In the genomic region with DNA sequence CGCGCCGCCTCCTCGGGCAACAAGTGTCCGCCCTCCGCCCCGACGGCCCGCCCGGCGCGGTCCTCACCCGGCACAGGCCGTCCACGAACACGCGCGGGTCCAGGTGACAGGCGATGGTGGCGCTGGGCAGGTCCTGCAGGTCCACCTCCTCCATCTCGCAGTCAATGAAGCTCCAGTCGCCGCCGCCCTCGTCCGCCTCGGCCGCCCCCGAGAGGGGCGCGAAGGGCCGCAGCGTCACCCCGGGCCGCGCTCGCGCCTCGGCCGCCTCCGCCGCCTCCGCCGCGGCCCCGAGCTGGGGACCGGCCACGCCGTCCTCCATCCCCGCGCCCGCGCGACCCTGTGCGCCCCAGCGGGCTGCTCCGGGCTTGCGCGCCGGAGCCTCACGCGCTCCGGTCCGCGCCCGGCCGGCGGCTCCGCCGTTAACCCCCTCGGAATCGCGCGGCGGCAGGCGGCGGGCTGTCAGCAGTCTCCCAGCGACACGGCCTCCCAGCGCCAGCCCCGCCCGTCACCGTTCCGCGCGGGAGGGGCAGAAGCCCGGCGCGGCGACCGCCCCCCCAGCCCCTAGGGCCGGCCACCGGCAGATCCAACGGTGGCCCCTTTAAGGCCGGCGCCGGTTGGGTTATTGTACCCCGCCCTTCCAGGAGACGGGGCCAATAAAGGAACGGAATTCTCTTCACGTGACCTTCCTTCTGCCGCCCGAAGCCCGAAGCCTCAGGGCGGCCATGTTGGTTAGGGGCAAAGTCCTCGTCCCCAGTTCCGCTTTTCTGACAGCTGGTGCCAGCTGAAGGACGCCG, we compare ENCODE assay signal across 8 cellular contexts. TPM values are rescaled to one million over a fixed set of nuclear protein-coding genes. Genes with fewer than 3 reads are reported as not detected.
DNase-seq lines count a peak whose midpoint lies in the region; ATAC-seq, FAIRE-seq and TF ChIP-seq lines count a peak whose summit lies in the region.

A gene (minus strand): TSS at position 421 of the 794 bp plus-strand sequence. CDS start 102 bp downstream, at position 319.

- peak within 1 kb of the TSS; percentile 27; the same call in 1 of the 2 replicates for H3K9ac ChIP-seq in HUES64 (ENCODE audit: low read depth, low read length)
- H3K9ac ChIP-seq in OCI-LY3 (ENCODE audit: low read length) = peak within 1 kb of the TSS; percentile 31; the same call in 1 of the 2 replicates

- WGBS in HUES64 = under 1% methylated on average over 109 of the region's 109 CpGs

- no peaks in the 10 kb centered on the region for H3K36me3 ChIP-seq in HUES64 (ENCODE audit: insufficient read depth, low read length)
- no peaks in the 10 kb centered on the region for H3K36me3 ChIP-seq in OCI-LY3 (replicated peaks; ENCODE audit: low read depth, low read length)

- H3K27me3 Mint-ChIP-seq in endothelial cell (ENCODE audit: unreplicated experiment) = peaks cover 19% of the 10 kb centered on the region
- peaks cover 66% of the 10 kb centered on the region for H3K27me3 Mint-ChIP-seq in mesothelial cell of epicardium (ENCODE audit: low read depth)

- peak within 1 kb of the TSS; percentile 86 for H3K4me2 ChIP-seq in OCI-LY3 (ENCODE audit: low read length)

- TF ChIP-seq CTCF in D721Med (IDR thresholded peaks at IDR 0.05; ENCODE audit: insufficient read depth, missing control alignments) (no peak), OCI-LY3 (IDR thresholded peaks at IDR 0.05; ENCODE audit: low read depth, low read length) (no peak), endothelial cell (IDR thresholded peaks at IDR 0.05; ENCODE audit: unreplicated experiment) (no peak), mesothelial cell of epicardium (IDR thresholded peaks at IDR 0.05; ENCODE audit: unreplicated experiment) (no peak)

- H3K4me1 ChIP-seq in HUES64 (ENCODE audit: insufficient read depth, low read length) (no peaks in the 10 kb centered on the region), OCI-LY3 (ENCODE audit: low read length) (no peaks in the 10 kb centered on the region)

- ATAC-seq in GM21515 (IDR thresholded peaks at IDR 0.05; ENCODE audit: unreplicated experiment) = peak; percentile 94

- H3K27me3 ChIP-seq in HUES64 (ENCODE audit: insufficient read depth, low read length) (peaks cover 51% of the 10 kb centered on the region), OCI-LY3 (ENCODE audit: low read depth, low read length) (no peaks in the 10 kb centered on the region)

- H3K4me3 Mint-ChIP-seq in endothelial cell (ENCODE audit: unreplicated experiment) (peak within 1 kb of the TSS; percentile 92), mesothelial cell of epicardium (peak within 1 kb of the TSS; percentile 79)

- no peaks in the 10 kb centered on the region for H3K79me2 ChIP-seq in OCI-LY3 (ENCODE audit: low read length)

- no peaks in the 10 kb centered on the region for H4K20me1 ChIP-seq in OCI-LY3 (ENCODE audit: insufficient read depth, low read length)

- DNase-seq in D721Med (ENCODE audit: insufficient read length, low spot score) (peak; percentile 78), activated T-cell treated with anti-CD3 and anti-CD28 coated beads for 1 hour (ENCODE audit: low read depth) (peak; percentile 73), endothelial cell (ENCODE audit: low spot score) (peak; percentile 79), mesothelial cell of epicardium (ENCODE audit: low spot score in 2 of 2, unreplicated experiment in 2 of 2) (peak; percentile 61 to 83)
- DNase-seq in stimulated activated CD8-positive, alpha-beta memory T cell treated with anti-CD3 and anti-CD28 coated beads, Interleukin-15, amount 100 ng/mL, for 4 hours (ENCODE audit: low read depth in 2 of 2) = peak; percentile 73 to 80

- H3K9me3 Mint-ChIP-seq in endothelial cell (ENCODE audit: unreplicated experiment) (no peaks in the 10 kb centered on the region), mesothelial cell of epicardium (no peaks in the 10 kb centered on the region)

- H3K27ac Mint-ChIP-seq in endothelial cell (ENCODE audit: unreplicated experiment) (peak within 1 kb of the TSS; percentile 42), mesothelial cell of epicardium (peak within 1 kb of the TSS; percentile 66)

- H2AFZ ChIP-seq in OCI-LY3 (ENCODE audit: low read depth, low read length) = peak within 1 kb of the TSS; percentile 32; the same call in 1 of the 2 replicates

- FAIRE-seq in D721Med (lab: Jason Lieb, UNC) = no peak

- H3K4me3 ChIP-seq in HUES64 (ENCODE audit: low read length) = peak within 1 kb of the TSS; percentile 66
- H3K4me3 ChIP-seq in OCI-LY3 (ENCODE audit: low read length) = peak within 1 kb of the TSS; percentile 73

- H3K4me1 Mint-ChIP-seq in endothelial cell (ENCODE audit: unreplicated experiment) = peaks cover 9% of the 10 kb centered on the region
- peaks cover 5% of the 10 kb centered on the region for H3K4me1 Mint-ChIP-seq in mesothelial cell of epicardium

- H3K36me3 Mint-ChIP-seq in endothelial cell (ENCODE audit: low read depth, unreplicated experiment) = peaks cover 7% of the 10 kb centered on the region
- no peaks in the 10 kb centered on the region for H3K36me3 Mint-ChIP-seq in mesothelial cell of epicardium

- H3K27ac ChIP-seq in HUES64 (ENCODE audit: low read depth, low read length) (no peak within 1 kb of the TSS), OCI-LY3 (ENCODE audit: low read length) (no peak within 1 kb of the TSS)

- no peaks in the 10 kb centered on the region for H3K9me3 ChIP-seq in HUES64 (ENCODE audit: insufficient read depth, low read depth, low read length)
- no peaks in the 10 kb centered on the region for H3K9me3 ChIP-seq in OCI-LY3 (ENCODE audit: insufficient read depth, low read length)

RNA-seq across cellular contexts. Expression of the gene that starts here (rescaled TPM):
- 5.8 TPM for polyA plus RNA-seq in HUES64 (2013, experiment 1 of 2)
- polyA plus RNA-seq in HUES64 (2013, experiment 2 of 2) = 6.4 TPM
- 9.1 TPM for total RNA-seq in endothelial cell (ENCODE audit: unreplicated experiment)
- total RNA-seq in mesothelial cell of epicardium = 13.9 to 15.7 TPM (median 14.8 TPM) in 3 replicates
